ENCODE assay signal across 1 cellular context in the genomic region with DNA sequence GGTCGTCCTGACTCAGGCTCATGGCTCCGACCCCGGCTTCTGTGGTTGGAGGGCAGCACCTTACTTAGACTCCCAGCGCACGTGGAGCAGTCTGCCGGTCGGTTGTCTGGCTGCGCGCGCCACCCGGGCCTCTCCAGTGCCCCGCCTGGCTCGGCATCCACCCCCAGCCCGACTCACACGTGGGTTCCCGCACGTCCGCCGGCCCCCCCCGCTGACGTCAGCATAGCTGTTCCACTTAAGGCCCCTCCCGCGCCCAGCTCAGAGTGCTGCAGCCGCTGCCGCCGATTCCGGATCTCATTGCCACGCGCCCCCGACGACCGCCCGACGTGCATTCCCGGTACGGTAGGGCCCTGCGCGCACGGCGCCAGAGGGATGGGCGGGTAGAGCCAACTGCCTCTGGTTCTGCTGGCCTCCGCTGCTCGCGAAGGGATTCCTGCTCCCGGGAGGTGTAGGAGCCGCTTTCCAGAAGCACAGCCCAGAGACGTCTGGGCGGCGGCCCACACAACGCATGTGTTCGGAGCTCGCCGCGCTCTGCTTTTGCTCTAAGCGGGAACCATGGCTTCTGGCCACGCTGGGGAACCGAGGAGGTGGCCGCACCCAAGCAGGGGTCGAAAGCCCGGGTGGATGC.
TF ChIP-seq lines count a peak whose summit lies in the region.

LDHA (plus strand) TSS at position 264 of the 628 bp plus-strand sequence. CDS start 2,280 bp downstream, outside the sequence.

TF ChIP-seq in HepG2, 621 proteins besides CTCF, POLR2A, EP300 and RAD21 (continued from another document and continues in another):
- TF ChIP-seq, protein P1, sequence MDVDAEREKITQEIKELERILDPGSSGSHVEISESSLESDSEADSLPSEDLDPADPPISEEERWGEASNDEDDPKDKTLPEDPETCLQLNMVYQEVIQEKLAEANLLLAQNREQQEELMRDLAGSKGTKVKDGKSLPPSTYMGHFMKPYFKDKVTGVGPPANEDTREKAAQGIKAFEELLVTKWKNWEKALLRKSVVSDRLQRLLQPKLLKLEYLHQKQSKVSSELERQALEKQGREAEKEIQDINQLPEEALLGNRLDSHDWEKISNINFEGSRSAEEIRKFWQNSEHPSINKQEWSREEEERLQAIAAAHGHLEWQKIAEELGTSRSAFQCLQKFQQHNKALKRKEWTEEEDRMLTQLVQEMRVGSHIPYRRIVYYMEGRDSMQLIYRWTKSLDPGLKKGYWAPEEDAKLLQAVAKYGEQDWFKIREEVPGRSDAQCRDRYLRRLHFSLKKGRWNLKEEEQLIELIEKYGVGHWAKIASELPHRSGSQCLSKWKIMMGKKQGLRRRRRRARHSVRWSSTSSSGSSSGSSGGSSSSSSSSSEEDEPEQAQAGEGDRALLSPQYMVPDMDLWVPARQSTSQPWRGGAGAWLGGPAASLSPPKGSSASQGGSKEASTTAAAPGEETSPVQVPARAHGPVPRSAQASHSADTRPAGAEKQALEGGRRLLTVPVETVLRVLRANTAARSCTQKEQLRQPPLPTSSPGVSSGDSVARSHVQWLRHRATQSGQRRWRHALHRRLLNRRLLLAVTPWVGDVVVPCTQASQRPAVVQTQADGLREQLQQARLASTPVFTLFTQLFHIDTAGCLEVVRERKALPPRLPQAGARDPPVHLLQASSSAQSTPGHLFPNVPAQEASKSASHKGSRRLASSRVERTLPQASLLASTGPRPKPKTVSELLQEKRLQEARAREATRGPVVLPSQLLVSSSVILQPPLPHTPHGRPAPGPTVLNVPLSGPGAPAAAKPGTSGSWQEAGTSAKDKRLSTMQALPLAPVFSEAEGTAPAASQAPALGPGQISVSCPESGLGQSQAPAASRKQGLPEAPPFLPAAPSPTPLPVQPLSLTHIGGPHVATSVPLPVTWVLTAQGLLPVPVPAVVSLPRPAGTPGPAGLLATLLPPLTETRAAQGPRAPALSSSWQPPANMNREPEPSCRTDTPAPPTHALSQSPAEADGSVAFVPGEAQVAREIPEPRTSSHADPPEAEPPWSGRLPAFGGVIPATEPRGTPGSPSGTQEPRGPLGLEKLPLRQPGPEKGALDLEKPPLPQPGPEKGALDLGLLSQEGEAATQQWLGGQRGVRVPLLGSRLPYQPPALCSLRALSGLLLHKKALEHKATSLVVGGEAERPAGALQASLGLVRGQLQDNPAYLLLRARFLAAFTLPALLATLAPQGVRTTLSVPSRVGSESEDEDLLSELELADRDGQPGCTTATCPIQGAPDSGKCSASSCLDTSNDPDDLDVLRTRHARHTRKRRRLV (CRISPR knock-in tag; IDR thresholded peaks at IDR 0.05): peak; percentile 98
- peak; percentile 97; the same call in 1 of the 2 replicates for TF ChIP-seq ZNF569 (CRISPR knock-in tag; IDR thresholded peaks at IDR 0.05; ENCODE audit: borderline replicate concordance)
- TF ChIP-seq, protein P2, sequence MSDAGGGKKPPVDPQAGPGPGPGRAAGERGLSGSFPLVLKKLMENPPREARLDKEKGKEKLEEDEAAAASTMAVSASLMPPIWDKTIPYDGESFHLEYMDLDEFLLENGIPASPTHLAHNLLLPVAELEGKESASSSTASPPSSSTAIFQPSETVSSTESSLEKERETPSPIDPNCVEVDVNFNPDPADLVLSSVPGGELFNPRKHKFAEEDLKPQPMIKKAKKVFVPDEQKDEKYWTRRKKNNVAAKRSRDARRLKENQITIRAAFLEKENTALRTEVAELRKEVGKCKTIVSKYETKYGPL (CRISPR knock-in tag; IDR thresholded peaks at IDR 0.05): peak; percentile 84; the same call in 1 of the 2 replicates
- no peak; the same call in 1 of the 2 replicates for TF ChIP-seq JUNB (CRISPR knock-in tag; IDR thresholded peaks at IDR 0.05; ENCODE audit: borderline replicate concordance)
- TF ChIP-seq TAF15 (IDR thresholded peaks at IDR 0.05; ENCODE audit: low read depth, low read length, poor library complexity, severe bottlenecking): no peak
- TF ChIP-seq ZNF263 (CRISPR knock-in tag; IDR thresholded peaks at IDR 0.05): peak; percentile 73
- peak; percentile 93 for TF ChIP-seq ZBTB42 (CRISPR knock-in tag; IDR thresholded peaks at IDR 0.05)
- 0 out of 2 replicates have a peak, but pooled peaks have one; percentile 56 for TF ChIP-seq HMG20A (CRISPR knock-in tag; IDR thresholded peaks at IDR 0.05; ENCODE audit: borderline replicate concordance)
- TF ChIP-seq ONECUT2 (CRISPR knock-in tag; IDR thresholded peaks at IDR 0.05): peak; percentile 28; the same call in 1 of the 2 replicates
- peak; percentile 99 for TF ChIP-seq ZNF772 (CRISPR knock-in tag; IDR thresholded peaks at IDR 0.05)
- TF ChIP-seq HOXA9 (CRISPR knock-in tag; IDR thresholded peaks at IDR 0.05; ENCODE audit: borderline replicate concordance): 0 out of 2 replicates have a peak, but pooled peaks have one; percentile 39
- TF ChIP-seq ZNF251 (CRISPR knock-in tag; IDR thresholded peaks at IDR 0.05): no peak
- TF ChIP-seq ZFP90 (CRISPR knock-in tag; IDR thresholded peaks at IDR 0.05; ENCODE audit: borderline replicate concordance): peak; percentile 93
- no peak for TF ChIP-seq ADNP (CRISPR knock-in tag; IDR thresholded peaks at IDR 0.05)
- TF ChIP-seq HMGXB3 (CRISPR knock-in tag; IDR thresholded peaks at IDR 0.05; ENCODE audit: borderline replicate concordance): peak; percentile 94
- peak; percentile 77; the same call in 1 of the 2 replicates for TF ChIP-seq ZNF691 (CRISPR knock-in tag; IDR thresholded peaks at IDR 0.05; ENCODE audit: borderline replicate concordance, low read depth)
- TF ChIP-seq CBX5 (CRISPR knock-in tag; IDR thresholded peaks at IDR 0.05; ENCODE audit: borderline replicate concordance): no peak
- TF ChIP-seq, protein P3, sequence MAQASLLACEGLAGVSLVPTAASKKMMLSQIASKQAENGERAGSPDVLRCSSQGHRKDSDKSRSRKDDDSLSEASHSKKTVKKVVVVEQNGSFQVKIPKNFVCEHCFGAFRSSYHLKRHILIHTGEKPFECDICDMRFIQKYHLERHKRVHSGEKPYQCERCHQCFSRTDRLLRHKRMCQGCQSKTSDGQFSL (CRISPR knock-in tag; IDR thresholded peaks at IDR 0.05): peak; percentile 97; the same call in 1 of the 2 replicates
- peak; percentile 70 for TF ChIP-seq SRSF4 (IDR thresholded peaks at IDR 0.05; ENCODE audit: low read depth, low read length, poor library complexity, severe bottlenecking)
- TF ChIP-seq SATB2 (CRISPR knock-in tag; IDR thresholded peaks at IDR 0.05): peak; percentile 91
- TF ChIP-seq, protein P4, sequence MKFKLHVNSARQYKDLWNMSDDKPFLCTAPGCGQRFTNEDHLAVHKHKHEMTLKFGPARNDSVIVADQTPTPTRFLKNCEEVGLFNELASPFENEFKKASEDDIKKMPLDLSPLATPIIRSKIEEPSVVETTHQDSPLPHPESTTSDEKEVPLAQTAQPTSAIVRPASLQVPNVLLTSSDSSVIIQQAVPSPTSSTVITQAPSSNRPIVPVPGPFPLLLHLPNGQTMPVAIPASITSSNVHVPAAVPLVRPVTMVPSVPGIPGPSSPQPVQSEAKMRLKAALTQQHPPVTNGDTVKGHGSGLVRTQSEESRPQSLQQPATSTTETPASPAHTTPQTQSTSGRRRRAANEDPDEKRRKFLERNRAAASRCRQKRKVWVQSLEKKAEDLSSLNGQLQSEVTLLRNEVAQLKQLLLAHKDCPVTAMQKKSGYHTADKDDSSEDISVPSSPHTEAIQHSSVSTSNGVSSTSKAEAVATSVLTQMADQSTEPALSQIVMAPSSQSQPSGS (CRISPR knock-in tag; IDR thresholded peaks at IDR 0.05): peak; percentile 97
- peak; percentile 70 for TF ChIP-seq RFX5 (IDR thresholded peaks at IDR 0.05; ENCODE audit: low read depth, low read length)
- peak; percentile 98 for TF ChIP-seq MTERF4 (CRISPR knock-in tag; IDR thresholded peaks at IDR 0.05)
- TF ChIP-seq MAZ (IDR thresholded peaks at IDR 0.05; ENCODE audit: borderline replicate concordance, low read depth, low read length): peak; percentile 96
- peak; percentile 99 for TF ChIP-seq MAZ (CRISPR knock-in tag; IDR thresholded peaks at IDR 0.05; ENCODE audit: low read depth)
- TF ChIP-seq ARID3A (IDR thresholded peaks at IDR 0.05; ENCODE audit: low read depth, low read length): peak; percentile 33; the same call in 1 of the 2 replicates
- TF ChIP-seq ZNF260 (CRISPR knock-in tag; IDR thresholded peaks at IDR 0.05; ENCODE audit: borderline replicate concordance, low read depth): no peak
- TF ChIP-seq RAD51 (IDR thresholded peaks at IDR 0.05; ENCODE audit: borderline replicate concordance): no peak
- peak; percentile 92 for TF ChIP-seq ZNF780A (CRISPR knock-in tag; IDR thresholded peaks at IDR 0.05)
- peak; percentile 81 for TF ChIP-seq NCOA2 (CRISPR knock-in tag; IDR thresholded peaks at IDR 0.05)
- TF ChIP-seq ZNF615 (CRISPR knock-in tag; IDR thresholded peaks at IDR 0.05; ENCODE audit: borderline replicate concordance): peak; percentile 99
- peak; percentile 95 for TF ChIP-seq NFAT5 (CRISPR knock-in tag; IDR thresholded peaks at IDR 0.05)
